14 cellular contexts compared by ENCODE assay signal in the genomic region with DNA sequence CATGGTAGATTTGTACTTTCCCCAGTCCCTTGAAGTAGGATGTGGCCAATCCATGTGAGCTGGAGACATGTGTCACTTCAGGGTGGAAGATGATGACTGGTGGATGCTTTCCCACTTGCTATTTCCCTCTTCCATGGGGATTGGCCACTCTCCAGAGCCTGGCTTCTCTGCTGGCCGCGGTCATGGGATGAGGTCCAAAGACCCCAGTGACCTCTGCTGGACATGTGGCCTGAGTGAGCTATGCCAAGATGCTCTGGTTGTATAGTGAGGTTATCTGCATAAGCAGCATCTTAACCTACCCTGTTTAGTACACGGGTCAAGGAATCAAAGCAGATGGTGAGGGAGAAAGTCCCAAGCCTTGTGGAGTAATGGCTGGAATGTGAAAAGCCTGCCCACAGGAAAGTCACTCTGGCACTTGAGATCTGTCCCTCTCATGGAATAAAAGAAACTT. TPM values are rescaled to one million over a fixed set of nuclear protein-coding genes. Genes with fewer than 3 reads are reported as not detected.
DNase-seq lines count a peak whose midpoint lies in the region; ATAC-seq, FAIRE-seq and TF ChIP-seq lines count a peak whose summit lies in the region.
"Had no signal": no experiment of that assay in that cellular context is flagged by ENCODE, and none has a peak within 500 bp of the region (broad histone marks: within the 10 kb centered on the region; RNA-seq: fewer than 3 reads in every experiment).

No MANE protein-coding gene starts in this region.

- dilution Hi-C loops in IMR-90 (cut with HindIII; ENCODE audit: low sequenced_read_pairs, unreplicated experiment) (no loop called here), keratinocyte (cut with MboI; ENCODE audit: extremely low pct_ligation_motif_present, low sequenced_read_pairs) (no loop called here)

- POLR2A ChIA-PET in IMR-90 (lab: Charles Lee; ENCODE audit: unreplicated experiment), result no interaction called here

- H2BK5ac ChIP-seq in IMR-90 (ENCODE audit: low read depth, low read length, poor library complexity, severe bottlenecking), result no peak overlapping the region

- no peak overlapping the region for H3K14ac ChIP-seq in IMR-90 (replicated peaks; ENCODE audit: low read depth, low read length)

- H2BK20ac ChIP-seq in IMR-90 (ENCODE audit: low read depth, low read length), result no peak overlapping the region

- WGBS in IMR-90 (ENCODE audit: extremely low coverage in 2 of 2, insufficient read length in 1 of 2), 2 experiments, result no CpG with 5 or more reads among the region's 3 CpGs
- whole genome bisulfite sequencing in stomach, 5 donors, result 38 to 69% (median 65%) methylated on average over 3 of the region's 3 CpGs

- H3K4me1 ChIP-seq in IMR-90 (ENCODE audit: control insufficient read depth, insufficient read depth, low read length), result peaks cover 30% of the 10 kb centered on the region
- peaks cover 0 to 21% of the 10 kb centered on the region in 2 donors for H3K4me1 ChIP-seq in breast epithelium
- H3K4me1 ChIP-seq in keratinocyte (ENCODE audit: control insufficient read depth, extremely low read depth, insufficient read depth, low read length), result peaks cover 7% of the 10 kb centered on the region
- peaks cover 10 to 72% (median 45%) of the 10 kb centered on the region in 4 donors for H3K4me1 ChIP-seq in stomach

- H2AFZ ChIP-seq in IMR-90 (replicated peaks; ENCODE audit: low read length, poor library complexity) (no peak overlapping the region), keratinocyte (ENCODE audit: control insufficient read depth, low read length) (no peak overlapping the region)

- H3K27me3 ChIP-seq in IMR-90 (ENCODE audit: control insufficient read depth, insufficient read depth, low read length), result no peaks in the 10 kb centered on the region
- no peaks in the 10 kb centered on the region for H3K27me3 ChIP-seq in breast epithelium
- no peaks in the 10 kb centered on the region for H3K27me3 ChIP-seq in keratinocyte (ENCODE audit: control insufficient read depth, extremely low read depth, insufficient read depth, low read length)
- no peaks in the 10 kb centered on the region for H3K27me3 ChIP-seq in stomach

- intact Hi-C loops in IMR-90 (cut with micrococcal nuclease), result no loop called here
- intact Hi-C loops in breast epithelium (cut with DNase I; ENCODE audit: low total_unique reads), result no loop called here
- intact Hi-C loops in stomach (cut with DNase I; ENCODE audit: low total_unique reads), result no loop called here

- H3K56ac ChIP-seq in IMR-90 (ENCODE audit: extremely low read depth, insufficient read depth, low read length), result no peak overlapping the region

- FAIRE-seq in keratinocyte (lab: Jason Lieb, UNC), result peak; percentile 58

- H2AK9ac ChIP-seq in IMR-90 (replicated peaks; ENCODE audit: low read depth, low read length, poor library complexity), result no peak overlapping the region

- H3K9me1 ChIP-seq in IMR-90 (ENCODE audit: insufficient read depth, low read length) (peaks cover 17% of the 10 kb centered on the region), keratinocyte (ENCODE audit: control insufficient read depth, extremely low read depth, insufficient read depth, low read length) (peaks cover 2% of the 10 kb centered on the region)

- H3K9ac ChIP-seq in IMR-90 (ENCODE audit: low read depth, low read length) (no peak overlapping the region), keratinocyte (ENCODE audit: control insufficient read depth, extremely low read depth, insufficient read depth, low read length) (no peak overlapping the region)

- TF ChIP-seq CTCF in IMR-90 (conservative IDR thresholded peaks at IDR 0.05; ENCODE audit: low read depth, low read length) (no peak), breast epithelium (IDR thresholded peaks at IDR 0.05) (no peak), keratinocyte (optimal IDR thresholded peaks at IDR 0.05 in 1 of 3, IDR thresholded peaks at IDR 0.05 in 1 of 3, conservative IDR thresholded peaks at IDR 0.05 in 1 of 3; ENCODE audit: extremely low read depth in 1 of 3, insufficient read depth in 2 of 3, low read length in 3 of 3) (no peak), stomach (IDR thresholded peaks at IDR 0.05) (no peak), GM13976 (IDR thresholded peaks at IDR 0.05; ENCODE audit: borderline replicate concordance, control extremely low read depth, extremely low read depth, insufficient read depth, missing control alignments) (no peak)

- ATAC-seq in IMR-90 (ENCODE audit: low read depth), result peak; percentile 13
- ATAC-seq in GM21529 (IDR thresholded peaks at IDR 0.05; ENCODE audit: unreplicated experiment), result no peak
- ATAC-seq in HG02571 (IDR thresholded peaks at IDR 0.05; ENCODE audit: unreplicated experiment), result no peak
- no peak for ATAC-seq in HG02798 (IDR thresholded peaks at IDR 0.05; ENCODE audit: poor library complexity, unreplicated experiment)
- ATAC-seq: activated naive CD8-positive, alpha-beta T cell treated with anti-CD3 and anti-CD28 coated beads, Interleukin-2, amount 50 U/mL, for 24 hours had no signal

- H3K36me3 ChIP-seq in IMR-90 (ENCODE audit: control insufficient read depth, insufficient read depth, low read length) (peaks cover 22% of the 10 kb centered on the region), breast epithelium (no peaks in the 10 kb centered on the region), keratinocyte (ENCODE audit: control insufficient read depth in 2 of 2, extremely low read depth in 1 of 2, insufficient read depth in 2 of 2, low read length in 2 of 2) (peaks cover 5 to 12% of the 10 kb centered on the region in 2 experiments), stomach (peaks cover 6 to 30% (median 24%) of the 10 kb centered on the region in 4 donors)

- H2BK15ac ChIP-seq in IMR-90 (ENCODE audit: low read depth, low read length), result no peak overlapping the region

- H3K27ac ChIP-seq in IMR-90 (ENCODE audit: insufficient read depth, low read length) (no peak overlapping the region), breast epithelium (peak overlapping the region; percentile 80 to 82), keratinocyte (ENCODE audit: control insufficient read depth, insufficient read depth, low read length) (no peak overlapping the region), stomach (peak overlapping the region in 3 of 5 donors; percentile 52 to 78 (median 54))

- H3K79me1 ChIP-seq in IMR-90 (ENCODE audit: low read depth in 1 of 2, low read length in 2 of 2), result peaks cover 6 to 50% of the 10 kb centered on the region in 2 experiments; a peak in 3 of 4 replicates

- H4K20me1 ChIP-seq in IMR-90 (ENCODE audit: insufficient read depth, low read length), result peaks cover 32% of the 10 kb centered on the region; the same call in 1 of the 2 replicates
- no peaks in the 10 kb centered on the region for H4K20me1 ChIP-seq in keratinocyte (ENCODE audit: control insufficient read depth, extremely low read depth, insufficient read depth, low read length)

- CTCF ChIA-PET in IMR-90 (lab: Yijun Ruan, JAX), result no interaction called here

- no peak overlapping the region for H2BK120ac ChIP-seq in IMR-90 (ENCODE audit: low read depth, low read length)

- H3K18ac ChIP-seq in IMR-90 (ENCODE audit: low read depth, low read length), result no peak overlapping the region

- H3K4ac ChIP-seq in IMR-90 (ENCODE audit: low read depth, low read length), result no peak overlapping the region

- H3K4me2 ChIP-seq in IMR-90 (ENCODE audit: low read depth, low read length), result no peak overlapping the region
- no peak overlapping the region for H3K4me2 ChIP-seq in keratinocyte (ENCODE audit: control insufficient read depth, extremely low read depth, insufficient read depth, low read depth, low read length)

- no peak overlapping the region for H4K5ac ChIP-seq in IMR-90 (ENCODE audit: low read depth, low read length)

- H3K4me3 ChIP-seq in IMR-90 (ENCODE audit: insufficient read depth, low read depth, low read length) (no peak overlapping the region), breast epithelium (no peak overlapping the region), keratinocyte (ENCODE audit: control insufficient read depth in 2 of 3, extremely low read depth in 1 of 3, insufficient read depth in 2 of 3, low read depth in 1 of 3, low read length in 3 of 3) (no peak overlapping the region), stomach (no peak overlapping the region)

- no TSS peak for BruUV-seq in IMR-90 (replicated peaks; lab: Mats Ljungman, UMichigan)

- no peaks in the 10 kb centered on the region for H3K9me3 ChIP-seq in IMR-90 (ENCODE audit: control insufficient read depth, insufficient read depth, low read length)
- no peaks in the 10 kb centered on the region for H3K9me3 ChIP-seq in breast epithelium
- no peaks in the 10 kb centered on the region for H3K9me3 ChIP-seq in keratinocyte (ENCODE audit: control insufficient read depth, low read depth, low read length)
- H3K9me3 ChIP-seq in stomach, result no peaks in the 10 kb centered on the region

- no peak overlapping the region for H4K8ac ChIP-seq in IMR-90 (ENCODE audit: low read depth in 2 of 2, low read length in 2 of 2)

- no peaks in the 10 kb centered on the region for H3K79me2 ChIP-seq in keratinocyte (ENCODE audit: control insufficient read depth, insufficient read depth, low read length)

- TF ChIP-seq EP300 in stomach (IDR thresholded peaks at IDR 0.05), result no peak

- no peak overlapping the region for H4K91ac ChIP-seq in IMR-90 (ENCODE audit: insufficient read depth, low read depth, low read length)

- no peak for TF ChIP-seq POLR2A in IMR-90 (IDR thresholded peaks at IDR 0.05; ENCODE audit: low read depth, low read length)
- TF ChIP-seq POLR2A in breast epithelium (IDR thresholded peaks at IDR 0.05), result no peak
- TF ChIP-seq POLR2A in stomach (IDR thresholded peaks at IDR 0.05), result no peak

- H2AK5ac ChIP-seq in IMR-90 (ENCODE audit: low read depth, low read length), result no peak overlapping the region

- no peak for TF ChIP-seq RAD21 in IMR-90 (IDR thresholded peaks at IDR 0.05; ENCODE audit: low read length)

- in situ Hi-C loops in IMR-90 (cut with MboI; ENCODE audit: low sequenced_read_pairs), result no loop called here
- in situ Hi-C loops in GM13976 (cut with MboI; ENCODE audit: low sequenced_read_pairs, unreplicated experiment), result no loop called here

- peak; percentile 55 for DNase-seq in IMR-90
- DNase-seq in breast epithelium (ENCODE audit: low spot score in 2 of 2), result no peak
- DNase-seq in keratinocyte (ENCODE audit: low read depth, low spot score), result no peak
- no peak for DNase-seq in stomach
- DNase-seq in GM13976 (ENCODE audit: low spot score), result no peak
- DNase-seq: activated B cell treated with CpG ODN at 0.5 μM for 24 hours; activated naive CD8-positive, alpha-beta T cell treated with anti-CD3 and anti-CD28 coated beads, Interleukin-2, amount 50 U/mL, for 24 hours; mesendoderm; NCI-H774; stimulated activated CD4-positive, alpha-beta T cell treated with anti-CD3 and anti-CD28 coated beads, Interleukin-4, amount 100 ng/mL, for 24 hours; stimulated activated naive CD4-positive, alpha-beta T cell treated with Interleukin-2 at 50 U/mL for 16 hours had no signal

- H3K23ac ChIP-seq in IMR-90 (ENCODE audit: low read depth, low read length), result no peak overlapping the region

RNA-seq across cellular contexts. Expression of a gene that starts 47.1 kb away (rescaled TPM):
- total RNA-seq in IMR-90 (2012; rRNA removed) (7.8 and 8.2 TPM in 2 replicates), breast epithelium (100 to 1,000 TPM in 1 of 3 donors, 10 to 100 TPM in 2; 35.3 to 118 (median 43.9) TPM), stomach (10 to 100 TPM in 4 of 5 donors, 1 to 10 TPM in 1; 7.2 to 63.0 (median 35.1) TPM)
- polyA plus RNA-seq in IMR-90 (2012; rRNA removed) (14.4 and 15.0 TPM in 2 replicates), keratinocyte (17.3 to 17.9 TPM (median 17.6 TPM) in 3 replicates), stomach (10 to 100 TPM in 1 of 3 donors, 1 to 10 TPM in 2; 6.7 to 15.8 (median 7.4) TPM)
- polyA plus RNA-seq in IMR-90 (2012; cell fraction: cytosol; rRNA removed), result 6.6 and 11.4 TPM in 2 replicates
- 16.7 and 24.7 TPM in 2 replicates for polyA plus RNA-seq in IMR-90 (2012; cell fraction: nucleus; rRNA removed; ENCODE audit: low replicate concordance)
- 5.2 TPM for polyA plus RNA-seq in keratinocyte (2011; ENCODE audit: low read depth)
- 13.7 and 14.4 TPM in 2 replicates for polyA plus RNA-seq in keratinocyte (2011; cell fraction: cytosol; rRNA removed)
- polyA plus RNA-seq in keratinocyte (2011; cell fraction: nucleus; rRNA removed), result 32.5 and 36.6 TPM in 2 replicates
- 12.3 and 19.7 TPM in 2 replicates for polyA plus RNA-seq in keratinocyte (2012; ENCODE audit: low replicate concordance)
- 25.1 to 32.8 TPM (median 25.9 TPM) in 3 replicates for polyA minus RNA-seq in keratinocyte
- polyA minus RNA-seq in keratinocyte (2011; cell fraction: cytosol; rRNA and poly(A)+ RNA removed), result 21.7 TPM
- polyA minus RNA-seq in keratinocyte (2011; cell fraction: nucleus; rRNA and poly(A)+ RNA removed), result 27.1 and 42.1 TPM in 2 replicates

Comparison
In these comparisons a context has a peak if more than half of its experiments do, and no peak if none do; other contexts are left out.
1. H3K27ac ChIP-seq: peak in breast epithelium (2 of 2) and stomach (3 of 5); none in IMR-90 (single experiment) and keratinocyte (single experiment).